Comparison of ENCODE assay signal across 25 cellular contexts in genomic region chr17:2500446-2500845, GRCh38. TPM values are rescaled to one million over a fixed set of nuclear protein-coding genes. Genes with fewer than 3 reads are reported as not detected.
DNase-seq lines count a peak whose midpoint lies in the region; ATAC-seq, FAIRE-seq and TF ChIP-seq lines count a peak whose summit lies in the region.
"Had no signal": no experiment of that assay in that cellular context is flagged by ENCODE, and none has a peak within 500 bp of the region (broad histone marks: within the 10 kb centered on the region; RNA-seq: fewer than 3 reads in every experiment).

No MANE protein-coding gene starts in this region.

- no peak for TF ChIP-seq EP300 in stomach (IDR thresholded peaks at IDR 0.05)

- H3K9me3 Mint-ChIP-seq in activated CD8-positive, alpha-beta T cell treated with anti-CD3 and anti-CD28 coated beads for 36 hours, result no peaks in the 10 kb centered on the region
- H3K9me3 Mint-ChIP-seq: HFFc6 had no signal

- H3K9me1 ChIP-seq in endothelial cell of umbilical vein (replicated peaks; ENCODE audit: control insufficient read depth, extremely low read depth, insufficient read depth, low read length), result no peaks in the 10 kb centered on the region

- POLR2A ChIA-PET in endothelial cell of umbilical vein (lab: Charles Lee), result interaction anchor here (1.3 kb wide), 1 partner anchor 11 kb away, joined by 3 read pairs; the partner anchor contains the start of gene METTL16
- POLR2A ChIA-PET in activated CD8-positive, alpha-beta T cell treated with anti-CD3 and anti-CD28 coated beads for 36 hours (lab: Charles Lee), result interaction anchor here (3.8 kb wide), 1 partner anchor 11 kb away, joined by 19 read pairs; the partner anchor contains the start of gene METTL16

- WGBS in stomach, 5 donors, result 78 to 92% (median 81%) methylated on average over 8 of the region's 8 CpGs

- FAIRE-seq in endothelial cell of umbilical vein (lab: Jason Lieb, UNC), result no peak
- FAIRE-seq: A204.1, D721Med, GM12878 had no signal

- no peak for ATAC-seq in lower lobe of right lung
- no peak for ATAC-seq in activated CD8-positive, alpha-beta T cell treated with anti-CD3 and anti-CD28 coated beads for 36 hours
- ATAC-seq: GM12878, Panc1 had no signal

- in situ Hi-C loops in Caki2 (cut with HindIII; ENCODE audit: low pct_unique_long_range_greater_than_20kb, low sequenced_read_pairs), result no loop called here

- DNase-seq in Caki2 (ENCODE audit: low read depth), result peak; percentile 12
- peak; percentile 18 for DNase-seq in amniotic epithelial cell (ENCODE audit: low read depth)
- peak; percentile 26 for DNase-seq in endothelial cell of umbilical vein (ENCODE audit: low read depth, low spot score)
- peak; percentile 88 for DNase-seq in osteoblast (ENCODE audit: insufficient read length, low spot score, missing footprints)
- DNase-seq in medulla oblongata (ENCODE audit: extremely low spot score), result no peak
- DNase-seq in stomach, result no peak
- DNase-seq in lower lobe of right lung, result no peak
- DNase-seq in activated CD8-positive, alpha-beta T cell treated with anti-CD3 and anti-CD28 coated beads for 36 hours, result no peak
- DNase-seq: GM23248, H9, HFFc6, KBM-7, MM.1S, NCI-H1048, NCI-H1417 treated with DMSO at 0.1 percent for 48 hours, NCI-H187 treated with DMSO at 0.1 percent for 48 hours, NCI-H524, NCI-H82, SIG-M5, SK-N-SH had no signal

- H3K27me3 Mint-ChIP-seq in activated CD8-positive, alpha-beta T cell treated with anti-CD3 and anti-CD28 coated beads for 36 hours, result no peaks in the 10 kb centered on the region

- H3K4me1 ChIP-seq in endothelial cell of umbilical vein (ENCODE audit: control insufficient read depth, extremely low read depth, insufficient read depth, low read length) (no peaks in the 10 kb centered on the region), osteoblast (ENCODE audit: insufficient read depth, low read length) (no peaks in the 10 kb centered on the region), stomach (peaks cover 0 to 7% (median 0%) of the 10 kb centered on the region in 4 donors), lower lobe of right lung (no peaks in the 10 kb centered on the region)

- no peak overlapping the region for H3K4me2 ChIP-seq in endothelial cell of umbilical vein (ENCODE audit: insufficient read depth, low read length)
- no peak overlapping the region for H3K4me2 ChIP-seq in osteoblast (ENCODE audit: insufficient read depth, low read length)
- H3K4me2 ChIP-seq: SK-N-SH had no signal

- H3K27me3 ChIP-seq in endothelial cell of umbilical vein (ENCODE audit: control insufficient read depth in 2 of 2, insufficient read depth in 2 of 2, low read length in 2 of 2) (no peaks in the 10 kb centered on the region), osteoblast (ENCODE audit: insufficient read depth, low read length) (no peaks in the 10 kb centered on the region), stomach (no peaks in the 10 kb centered on the region), lower lobe of right lung (ENCODE audit: low read depth) (no peaks in the 10 kb centered on the region)

- CTCF ChIA-PET in endothelial cell of umbilical vein (lab: Charles Lee), result interaction anchor here (1.0 to 1.4 kb wide), 3 partner anchors 10 to 41 kb away, joined by 3 to 5 read pairs (median 3); partner anchors contain the start of gene METTL16
- CTCF ChIA-PET in activated CD8-positive, alpha-beta T cell treated with anti-CD3 and anti-CD28 coated beads for 36 hours (lab: Charles Lee), result interaction anchor here (2.5 kb wide), 1 partner anchor 84 kb away, joined by 7 read pairs; no protein-coding TSS in a partner anchor

- no peak overlapping the region for H3K4me3 Mint-ChIP-seq in activated CD8-positive, alpha-beta T cell treated with anti-CD3 and anti-CD28 coated beads for 36 hours
- H3K4me3 Mint-ChIP-seq: H9, HFFc6 had no signal

- H3K4me3 ChIP-seq in endothelial cell of umbilical vein (replicated peaks in 1 of 3; ENCODE audit: insufficient read depth in 1 of 3, low read depth in 1 of 3, low read length in 3 of 3) (no peak overlapping the region), osteoblast (ENCODE audit: insufficient read depth, low read length) (no peak overlapping the region), stomach (no peak overlapping the region), lower lobe of right lung (no peak overlapping the region)
- H3K4me3 ChIP-seq: GM12878, GM23248 had no signal

- H3K27ac ChIP-seq in endothelial cell of umbilical vein (ENCODE audit: insufficient read depth, low read depth, low read length), result no peak overlapping the region
- no peak overlapping the region for H3K27ac ChIP-seq in osteoblast (ENCODE audit: low read depth, low read length)
- no peak overlapping the region for H3K27ac ChIP-seq in stomach
- no peak overlapping the region for H3K27ac ChIP-seq in lower lobe of right lung
- H3K27ac ChIP-seq: C4-2B, GM23248 had no signal

- dilution Hi-C loops in endothelial cell of umbilical vein (cut with MboI; ENCODE audit: extremely low pct_ligation_motif_present, low sequenced_read_pairs), result no loop called here

- no peaks in the 10 kb centered on the region for H4K20me1 ChIP-seq in endothelial cell of umbilical vein (replicated peaks; ENCODE audit: control insufficient read depth, extremely low read depth, insufficient read depth, low read length)
- H4K20me1 ChIP-seq in osteoblast (ENCODE audit: insufficient read depth, low read length), result no peaks in the 10 kb centered on the region

- no peaks in the 10 kb centered on the region for H3K36me3 ChIP-seq in endothelial cell of umbilical vein (ENCODE audit: control insufficient read depth in 2 of 2, extremely low read depth in 1 of 2, insufficient read depth in 2 of 2, low read length in 2 of 2)
- H3K36me3 ChIP-seq in osteoblast (ENCODE audit: insufficient read depth, low read length), result peaks cover 3% of the 10 kb centered on the region
- peaks cover 0 to 59% (median 54%) of the 10 kb centered on the region in 4 donors for H3K36me3 ChIP-seq in stomach
- H3K36me3 ChIP-seq in lower lobe of right lung, result peaks cover 49% of the 10 kb centered on the region

- H3K36me3 Mint-ChIP-seq in activated CD8-positive, alpha-beta T cell treated with anti-CD3 and anti-CD28 coated beads for 36 hours (ENCODE audit: low read depth), result peaks cover 27% of the 10 kb centered on the region

- no TSS peak for BruUV-seq in endothelial cell of umbilical vein (replicated peaks; lab: Mats Ljungman, UMichigan)

- H3K9me3 ChIP-seq in endothelial cell of umbilical vein (replicated peaks; ENCODE audit: control insufficient read depth, insufficient read depth, low read length) (no peaks in the 10 kb centered on the region), osteoblast (ENCODE audit: low read depth, low read length) (no peaks in the 10 kb centered on the region), stomach (no peaks in the 10 kb centered on the region), lower lobe of right lung (no peaks in the 10 kb centered on the region)
- H3K9me3 ChIP-seq: SK-N-SH had no signal

- TF ChIP-seq CTCF in endothelial cell of umbilical vein (IDR thresholded peaks at IDR 0.05; ENCODE audit: extremely low read depth in 1 of 2, insufficient read depth in 1 of 2, low read depth in 1 of 2, low read length in 2 of 2) (no peak), osteoblast (IDR thresholded peaks at IDR 0.05; ENCODE audit: extremely low read depth, low read depth, low read length) (no peak), stomach (IDR thresholded peaks at IDR 0.05) (no peak), lower lobe of right lung (IDR thresholded peaks at IDR 0.05) (no peak)
- TF ChIP-seq CTCF in activated CD8-positive, alpha-beta T cell treated with anti-CD3 and anti-CD28 coated beads for 36 hours (IDR thresholded peaks at IDR 0.05), result no peak

- H3K27ac Mint-ChIP-seq in activated CD8-positive, alpha-beta T cell treated with anti-CD3 and anti-CD28 coated beads for 36 hours, result no peak overlapping the region
- H3K27ac Mint-ChIP-seq: HFFc6 had no signal

- intact Hi-C loops in endothelial cell of umbilical vein (cut with micrococcal nuclease), result no loop called here
- intact Hi-C loops in stomach (cut with DNase I; ENCODE audit: low total_unique reads), result no loop called here
- intact Hi-C loops in lower lobe of right lung (cut with DNase I), result no loop called here
- intact Hi-C loops in activated CD8-positive, alpha-beta T cell treated with anti-CD3 and anti-CD28 coated beads for 36 hours (cut with micrococcal nuclease), result no loop called here

- peaks cover 15% of the 10 kb centered on the region for H3K4me1 Mint-ChIP-seq in activated CD8-positive, alpha-beta T cell treated with anti-CD3 and anti-CD28 coated beads for 36 hours (ENCODE audit: low read depth)

- no peak overlapping the region for H3K9ac ChIP-seq in endothelial cell of umbilical vein (replicated peaks; ENCODE audit: extremely low read depth, insufficient read depth, low read length)
- H3K9ac ChIP-seq: GM23248, SK-N-SH had no signal

- H3K79me2 ChIP-seq in endothelial cell of umbilical vein (ENCODE audit: control insufficient read depth, insufficient read depth, low read length) (peaks cover 28% of the 10 kb centered on the region), osteoblast (ENCODE audit: insufficient read depth, low read length) (peaks cover 31% of the 10 kb centered on the region)

- H2AFZ ChIP-seq in endothelial cell of umbilical vein (ENCODE audit: low read depth, low read length), result no peak overlapping the region
- no peak overlapping the region for H2AFZ ChIP-seq in osteoblast (ENCODE audit: low read length)
- H2AFZ ChIP-seq: GM23248 had no signal

- no peak for TF ChIP-seq POLR2A in endothelial cell of umbilical vein (IDR thresholded peaks at IDR 0.05; ENCODE audit: low read depth, low read length)
- no peak for TF ChIP-seq POLR2A in stomach (IDR thresholded peaks at IDR 0.05)

TF ChIP-seq in endothelial cell of umbilical vein, 7 proteins besides CTCF, POLR2A, EP300 and RAD21 (continues in another document):
- TF ChIP-seq GATA2 (IDR thresholded peaks at IDR 0.05; ENCODE audit: insufficient read depth, insufficient read length, low read depth, low read length) (no peak), JUN (IDR thresholded peaks at IDR 0.05; ENCODE audit: borderline replicate concordance, insufficient read depth, insufficient read length, low read depth) (no peak)

RNA-seq across cellular contexts. Expression of gene METTL16, which starts 11.2 kb away (rescaled TPM):
- 22.8 and 25.4 TPM in 2 replicates for total RNA-seq in Caki2 (2014; rRNA removed; shearing (Covaris generic); ENCODE audit: low replicate concordance)
- total RNA-seq in endothelial cell of umbilical vein, result 22.9 and 24.7 TPM in 2 replicates
- 8.4 and 11.0 TPM in 2 replicates for polyA plus RNA-seq in endothelial cell of umbilical vein
- 11.7 and 11.9 TPM in 2 replicates for polyA plus RNA-seq in endothelial cell of umbilical vein (2011; cell fraction: cytosol; rRNA removed)
- 14.1 and 15.9 TPM in 2 replicates for polyA plus RNA-seq in endothelial cell of umbilical vein (2011; cell fraction: nucleus; rRNA removed)
- polyA plus RNA-seq in endothelial cell of umbilical vein (2012), result 17.8 and 22.4 TPM in 2 replicates
- 11.9 and 13.6 TPM in 2 replicates for polyA minus RNA-seq in endothelial cell of umbilical vein
- polyA minus RNA-seq in endothelial cell of umbilical vein (2011; cell fraction: cytosol; rRNA and poly(A)+ RNA removed), result 16.4 TPM
- 11.9 and 13.7 TPM in 2 replicates for polyA minus RNA-seq in endothelial cell of umbilical vein (2011; cell fraction: nucleus; rRNA and poly(A)+ RNA removed)
- total RNA-seq in osteoblast, result 12.4 and 14.8 TPM in 2 replicates
- total RNA-seq in stomach, result 100 to 1,000 TPM in 1 of 5 donors, 10 to 100 TPM in 4; 12.3 to 108 (median 23.5) TPM
- polyA plus RNA-seq in stomach, result 10 to 100 TPM; 11.3 to 19.5 (median 13.4) TPM
- total RNA-seq in lower lobe of right lung, result 32.0 TPM
- total RNA-seq in activated CD8-positive, alpha-beta T cell treated with anti-CD3 and anti-CD28 coated beads for 36 hours, result 10 to 100 TPM; 47.9 to 50.3 TPM

Comparison
In these comparisons a context has a peak if more than half of its experiments do, and no peak if none do; other contexts are left out.
1. DNase-seq: peak in Caki2 (single experiment), amniotic epithelial cell (single experiment), endothelial cell of umbilical vein (single experiment) and osteoblast (single experiment); none in medulla oblongata (single experiment), stomach (single experiment), lower lobe of right lung (single experiment) and activated CD8-positive, alpha-beta T cell treated with anti-CD3 and anti-CD28 coated beads for 36 hours (single experiment).